21 cellular contexts compared by ENCODE assay signal in the genomic region with DNA sequence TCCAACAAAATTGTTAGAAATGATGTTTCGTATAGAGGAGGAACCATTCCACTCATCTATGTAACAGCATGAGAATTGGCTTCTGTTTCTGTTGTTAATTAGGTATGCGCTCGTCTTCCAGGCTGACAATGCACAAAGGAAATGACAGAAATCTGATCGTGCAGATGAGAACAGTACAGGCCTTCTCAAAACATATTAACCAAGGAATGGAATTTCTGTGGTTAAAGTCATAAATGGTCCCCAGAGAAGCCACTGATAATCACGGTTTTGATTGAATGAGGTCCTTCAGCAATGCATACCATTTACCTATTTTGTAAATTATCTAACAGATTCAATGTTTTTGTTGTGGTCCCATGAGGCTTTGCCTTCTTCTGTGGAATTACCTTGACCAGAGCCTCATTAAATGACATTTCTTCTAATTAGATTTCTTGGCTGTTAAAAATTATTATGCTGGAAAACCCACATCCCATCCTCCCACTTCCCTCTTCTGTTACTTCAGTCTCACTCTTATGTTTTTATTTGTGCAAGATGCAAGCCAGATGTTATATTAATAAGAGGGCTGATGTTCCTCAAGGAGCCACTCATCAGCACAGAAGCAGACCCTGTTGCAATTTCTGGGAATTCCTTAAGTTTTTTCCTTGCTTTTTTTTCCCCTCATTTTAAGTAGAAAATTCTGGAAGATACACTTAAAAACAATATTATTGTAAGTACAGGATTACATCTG.
DNase-seq lines count a peak whose midpoint lies in the region; ATAC-seq and TF ChIP-seq lines count a peak whose summit lies in the region.
"Had no signal": no experiment of that assay in that cellular context is flagged by ENCODE, and none has a peak within 500 bp of the region (broad histone marks: within the 10 kb centered on the region; RNA-seq: fewer than 3 reads in every experiment).

No MANE protein-coding gene starts in this region.

- H3K36me3 ChIP-seq in BLaER1 = no peaks in the 10 kb centered on the region
- H3K36me3 ChIP-seq: gastrocnemius medialis, sigmoid colon, upper lobe of left lung had no signal

- H3K27ac ChIP-seq in BLaER1 = no peak overlapping the region
- H3K27ac ChIP-seq: C4-2B, gastrocnemius medialis, RWPE1, sigmoid colon, upper lobe of left lung had no signal

- TF ChIP-seq CTCF in astrocyte of the spinal cord (IDR thresholded peaks at IDR 0.05; ENCODE audit: low read depth, low read length) = no peak

- peaks cover 31% of the 10 kb centered on the region for H3K9me3 ChIP-seq in BLaER1
- H3K9me3 ChIP-seq: gastrocnemius medialis had no signal

- no peak overlapping the region for H3K9ac ChIP-seq in BLaER1

- peaks cover 15% of the 10 kb centered on the region for H3K4me1 ChIP-seq in BLaER1
- H3K4me1 ChIP-seq: gastrocnemius medialis, sigmoid colon, upper lobe of left lung had no signal

- peak; percentile 22 for DNase-seq in HS-5 (ENCODE audit: low read depth)
- DNase-seq in astrocyte of the spinal cord (ENCODE audit: low read depth, low spot score) = peak; percentile 34
- DNase-seq in pons (ENCODE audit: low spot score) = peak; percentile 30
- DNase-seq in cerebellar cortex (ENCODE audit: low spot score) = no peak
- no peak for DNase-seq in germinal center (ENCODE audit: low spot score)
- DNase-seq: activated CD4-positive, alpha-beta T cell treated with anti-CD3 and anti-CD28 coated beads for 36 hours; activated CD8-positive, alpha-beta memory T cell treated with anti-CD3 and anti-CD28 coated beads, Interleukin-2, amount 50 U/mL, for 48 hours; activated naive CD4-positive, alpha-beta T cell treated with anti-CD3 and anti-CD28 coated beads for 36 hours; DND-41; effector memory CD8-positive, alpha-beta T cell; gastrocnemius medialis; NCI-H2081; sigmoid colon; T-helper 17 cell; upper lobe of left lung had no signal

- peak overlapping the region; percentile 64 for H3K4me2 ChIP-seq in BLaER1

- in situ Hi-C loops in astrocyte of the spinal cord (cut with HindIII; ENCODE audit: low sequenced_read_pairs) = no loop called here

- ATAC-seq in HG03039 (IDR thresholded peaks at IDR 0.05; ENCODE audit: unreplicated experiment) (no peak), GM18909 (IDR thresholded peaks at IDR 0.05; ENCODE audit: poor library complexity, unreplicated experiment) (no peak)
- ATAC-seq: activated CD4-positive, alpha-beta T cell treated with anti-CD3 and anti-CD28 coated beads for 36 hours; effector memory CD8-positive, alpha-beta T cell; gastrocnemius medialis; stimulated activated effector memory CD8-positive, alpha-beta T cell treated with anti-CD3 and anti-CD28 coated beads, Interleukin-12 subunit alpha, Interleukin-12 subunit beta, amount 100 ng/mL, for 72 hours; T-helper 17 cell had no signal

- H4K20me1 ChIP-seq in BLaER1 = no peaks in the 10 kb centered on the region

- no peak overlapping the region for H3K4me3 ChIP-seq in BLaER1
- no peak overlapping the region for H3K4me3 ChIP-seq in astrocyte of the spinal cord (ENCODE audit: low read depth, low read length)
- H3K4me3 ChIP-seq: gastrocnemius medialis, sigmoid colon, upper lobe of left lung had no signal

- H3K27me3 ChIP-seq in BLaER1 = no peaks in the 10 kb centered on the region
- H3K27me3 ChIP-seq: gastrocnemius medialis, sigmoid colon, upper lobe of left lung had no signal

Comparison
In these comparisons a context has a peak if more than half of its experiments do, and no peak if none do; other contexts are left out.
1. DNase-seq: peak in HS-5 (single experiment), astrocyte of the spinal cord (single experiment) and pons (single experiment); none in cerebellar cortex (single experiment) and germinal center (single experiment).